Comparison of ENCODE assay signal across 4 cellular contexts in genomic region chr5:10880934-10881333, GRCh38.
TF ChIP-seq lines count a peak whose summit lies in the region.

No MANE protein-coding gene starts in this region.

TF ChIP-seq in HepG2, 621 proteins besides CTCF, POLR2A, EP300 and RAD21:
- no peak for TF ChIP-seq E2F5 (CRISPR knock-in tag; conservative IDR thresholded peaks at IDR 0.05)
- no peak for TF ChIP-seq CHD4 (IDR thresholded peaks at IDR 0.05; ENCODE audit: borderline replicate concordance, low read length)
- TF ChIP-seq ZNF468 (CRISPR knock-in tag; IDR thresholded peaks at IDR 0.05), result no peak
- TF ChIP-seq GABPA (IDR thresholded peaks at IDR 0.05; ENCODE audit: low read depth, low read length), result no peak
- no peak for TF ChIP-seq GABPA (CRISPR knock-in tag; IDR thresholded peaks at IDR 0.05; ENCODE audit: low read depth)
- TF ChIP-seq CEBPB (IDR thresholded peaks at IDR 0.05; ENCODE audit: borderline replicate concordance, low read depth, low read length), result peak; percentile 77
- no peak for TF ChIP-seq HNRNPUL1 (IDR thresholded peaks at IDR 0.05; ENCODE audit: low read depth, low read length)
- no peak for TF ChIP-seq RBAK (CRISPR knock-in tag; IDR thresholded peaks at IDR 0.05)

TF ChIP-seq in Ishikawa, 13 proteins besides CTCF, POLR2A, EP300 and RAD21:
- TF ChIP-seq CEBPB (IDR thresholded peaks at IDR 0.05), result peak; percentile 65
- TF ChIP-seq REST (IDR thresholded peaks at IDR 0.05; ENCODE audit: low read depth), result no peak

TF ChIP-seq in H1, 55 proteins besides CTCF, POLR2A, EP300 and RAD21:
- TF ChIP-seq RNF2 (IDR thresholded peaks at IDR 0.05; ENCODE audit: borderline replicate concordance, low read depth, low read length, missing control alignments, poor library complexity, severe bottlenecking), result no peak
- TF ChIP-seq CEBPB (IDR thresholded peaks at IDR 0.05; ENCODE audit: low read depth, low read length), result peak; percentile 88

TF ChIP-seq in neural cell, 6 proteins besides CTCF, POLR2A, EP300 and RAD21:
- TF ChIP-seq EZH2 (IDR thresholded peaks at IDR 0.05; ENCODE audit: borderline replicate concordance, insufficient read depth, low read length, poor library complexity, severe bottlenecking) (no peak), POLR2AphosphoS5 (IDR thresholded peaks at IDR 0.05) (peak; percentile 14)
TF ChIP-seq in neural cell: peak in this region for 1.
